Comparison of ENCODE assay signal across 19 cellular contexts in genomic region chr14:72169521-72169920, GRCh38.
DNase-seq lines count a peak whose midpoint lies in the region; ATAC-seq, FAIRE-seq and TF ChIP-seq lines count a peak whose summit lies in the region.
"Had no signal": no experiment of that assay in that cellular context is flagged by ENCODE, and none has a peak within 500 bp of the region (broad histone marks: within the 10 kb centered on the region; RNA-seq: fewer than 3 reads in every experiment).

No MANE protein-coding gene starts in this region.

- no peaks in the 10 kb centered on the region for H4K20me1 ChIP-seq in HepG2 (ENCODE audit: insufficient read depth, low read length)
- no peaks in the 10 kb centered on the region for H4K20me1 ChIP-seq in IMR-90 (ENCODE audit: insufficient read depth, low read length)
- H4K20me1 ChIP-seq in GM12878 (ENCODE audit: control insufficient read depth, insufficient read depth) = no peaks in the 10 kb centered on the region

- BruUV-seq in HepG2 (replicated peaks; lab: Mats Ljungman, UMichigan) (no TSS peak), IMR-90 (replicated peaks; lab: Mats Ljungman, UMichigan) (no TSS peak), GM12878 (replicated peaks; lab: Mats Ljungman, UMichigan) (no TSS peak)

- H3K23ac ChIP-seq in IMR-90 (ENCODE audit: low read depth, low read length) = no peak overlapping the region

- H3K27ac ChIP-seq in HepG2 (ENCODE audit: extremely low read length, insufficient read depth, low read length) (no peak overlapping the region), right lobe of liver (no peak overlapping the region), IMR-90 (ENCODE audit: insufficient read depth, low read length) (no peak overlapping the region), GM12878 (ENCODE audit: control insufficient read depth, insufficient read depth) (no peak overlapping the region)
- H3K27ac ChIP-seq: prostate gland, uterus had no signal

- H4K91ac ChIP-seq in IMR-90 (ENCODE audit: insufficient read depth, low read depth, low read length) = no peak overlapping the region

- 2% methylated on average over 3 of the region's 3 CpGs for WGBS in HepG2 (ENCODE audit: low lambda C conversion rate)
- WGBS in right lobe of liver (ENCODE audit: insufficient coverage, low coverage, low lambda C conversion rate, missing lambda C conversion rate) = 42% methylated on average over 3 of the region's 3 CpGs
- no CpG with 5 or more reads among the region's 3 CpGs for WGBS in IMR-90 (ENCODE audit: extremely low coverage in 2 of 2, insufficient read length in 1 of 2), 2 experiments
- 25% methylated on average over 3 of the region's 3 CpGs for WGBS in GM12878 (ENCODE audit: insufficient coverage, insufficient replicate concordance, low lambda C conversion rate, missing lambda C conversion rate)

- POLR2A ChIA-PET in HepG2 (lab: Yijun Ruan, JAX) (no interaction called here), IMR-90 (lab: Charles Lee; ENCODE audit: unreplicated experiment) (no interaction called here), GM12878 (lab: Charles Lee) (no interaction called here)

- H3K4ac ChIP-seq in IMR-90 (ENCODE audit: low read depth, low read length) = no peak overlapping the region

- no peak overlapping the region for H3K18ac ChIP-seq in IMR-90 (ENCODE audit: low read depth, low read length)

- no peak overlapping the region for H4K5ac ChIP-seq in IMR-90 (ENCODE audit: low read depth, low read length)

- no peak overlapping the region for H3K4me3 ChIP-seq in HepG2 (replicated peaks in 1 of 3; ENCODE audit: insufficient read depth in 1 of 3, low read depth in 2 of 3, low read length in 3 of 3)
- H3K4me3 ChIP-seq in right lobe of liver = no peak overlapping the region
- H3K4me3 ChIP-seq in IMR-90 (ENCODE audit: insufficient read depth, low read depth, low read length) = no peak overlapping the region
- no peak overlapping the region for H3K4me3 ChIP-seq in GM12878
- H3K4me3 ChIP-seq in foreskin fibroblast (ENCODE audit: low read depth in 1 of 2, low read length in 2 of 2) = no peak overlapping the region
- H3K4me3 ChIP-seq: prostate gland, uterus had no signal

- H2BK15ac ChIP-seq in IMR-90 (ENCODE audit: low read depth, low read length) = no peak overlapping the region

- H2BK5ac ChIP-seq in IMR-90 (ENCODE audit: low read depth, low read length, poor library complexity, severe bottlenecking) = no peak overlapping the region

- H3K9ac ChIP-seq in HepG2 (ENCODE audit: insufficient read depth, low read depth, low read length) (no peak overlapping the region), IMR-90 (ENCODE audit: low read depth, low read length) (no peak overlapping the region), GM12878 (ENCODE audit: control insufficient read depth, insufficient read depth, low read length) (no peak overlapping the region)

- H3K14ac ChIP-seq in IMR-90 (replicated peaks; ENCODE audit: low read depth, low read length) = no peak overlapping the region

- TF ChIP-seq CTCF in HepG2 (CRISPR knock-in tag; IDR thresholded peaks at IDR 0.05) (no peak), right lobe of liver (IDR thresholded peaks at IDR 0.05) (no peak), IMR-90 (conservative IDR thresholded peaks at IDR 0.05; ENCODE audit: low read depth, low read length) (no peak), GM12878 (IDR thresholded peaks at IDR 0.05 in 2 of 3, conservative IDR thresholded peaks at IDR 0.05 in 1 of 3; ENCODE audit: control insufficient read depth in 2 of 3, extremely low read depth in 1 of 3, insufficient read depth in 1 of 3, low read depth in 3 of 3, low read length in 3 of 3) (no peak), foreskin fibroblast (IDR thresholded peaks at IDR 0.05; ENCODE audit: low read depth, low read length) (no peak)

- DNase-seq in HepG2 (ENCODE audit: low spot score) = no peak
- DNase-seq in right lobe of liver = no peak
- DNase-seq in IMR-90 = no peak
- DNase-seq in GM12878 (ENCODE audit: low read depth, low spot score) = no peak
- DNase-seq in sciatic nerve (ENCODE audit: low spot score) = no peak
- no peak for DNase-seq in foreskin fibroblast
- DNase-seq: activated naive CD8-positive, alpha-beta T cell treated with anti-CD3 and anti-CD28 coated beads, Interleukin-2, amount 50 U/mL, for 24 hours; hypothalamus; MV-4-11; NCI-H2081 treated with DMSO at 0.1 percent for 48 hours; NCI-H69; stimulated activated CD4-positive, alpha-beta T cell treated with anti-CD3 and anti-CD28 coated beads, Interleukin-4, amount 100 ng/mL, for 4 hours; T-cell; uterus had no signal

- ATAC-seq in HepG2 (no peak), right lobe of liver (no peak), IMR-90 (ENCODE audit: low read depth) (no peak), GM12878 (peak; percentile 49), sciatic nerve (no peak), HG03039 (IDR thresholded peaks at IDR 0.05; ENCODE audit: unreplicated experiment) (no peak), GM21526 (IDR thresholded peaks at IDR 0.05; ENCODE audit: low FRiP score, unreplicated experiment) (no peak)
- ATAC-seq: activated naive CD8-positive, alpha-beta T cell treated with anti-CD3 and anti-CD28 coated beads, Interleukin-2, amount 50 U/mL, for 24 hours; T-cell had no signal

- dilution Hi-C loops in IMR-90 (cut with HindIII; ENCODE audit: low sequenced_read_pairs, unreplicated experiment) = no loop called here

- no peaks in the 10 kb centered on the region for H3K9me1 ChIP-seq in IMR-90 (ENCODE audit: insufficient read depth, low read length)

- H4K8ac ChIP-seq in IMR-90 (ENCODE audit: low read depth in 2 of 2, low read length in 2 of 2) = no peak overlapping the region

- H2AFZ ChIP-seq in HepG2 (ENCODE audit: low read length) = no peak overlapping the region
- no peak overlapping the region for H2AFZ ChIP-seq in IMR-90 (replicated peaks; ENCODE audit: low read length, poor library complexity)
- H2AFZ ChIP-seq in GM12878 (ENCODE audit: control insufficient read depth, low read depth, low read length) = no peak overlapping the region

- no peak overlapping the region for H2BK20ac ChIP-seq in IMR-90 (ENCODE audit: low read depth, low read length)

- SMC1A ChIA-PET in GM12878 (lab: Charles Lee; ENCODE audit: uncharacterized antibody, unreplicated experiment) = interaction anchor here (1.1 to 6.1 kb wide), 5 partner anchors 12 to 145 kb away, joined by 3 to 38 read pairs (median 5); no protein-coding TSS in a partner anchor

- intact Hi-C loops in HepG2 (cut with micrococcal nuclease; ENCODE audit: unreplicated experiment) = no loop called here
- intact Hi-C loops in right lobe of liver (cut with DNase I) = no loop called here
- intact Hi-C loops in IMR-90 (cut with micrococcal nuclease) = no loop called here
- intact Hi-C loops in GM12878 (cut with micrococcal nuclease; ENCODE audit: unreplicated experiment) = no loop called here
- intact Hi-C loops in sciatic nerve (cut with DNase I) = no loop called here

- no peak overlapping the region for H2BK120ac ChIP-seq in IMR-90 (ENCODE audit: low read depth, low read length)

- H3K56ac ChIP-seq in IMR-90 (ENCODE audit: extremely low read depth, insufficient read depth, low read length) = no peak overlapping the region

- no peaks in the 10 kb centered on the region for H3K36me3 ChIP-seq in HepG2 (replicated peaks in 1 of 2; ENCODE audit: control insufficient read depth in 1 of 2, insufficient read depth in 2 of 2, low read length in 2 of 2)
- no peaks in the 10 kb centered on the region for H3K36me3 ChIP-seq in right lobe of liver
- no peaks in the 10 kb centered on the region for H3K36me3 ChIP-seq in IMR-90 (ENCODE audit: control insufficient read depth, insufficient read depth, low read length)
- no peaks in the 10 kb centered on the region for H3K36me3 ChIP-seq in GM12878 (ENCODE audit: control insufficient read depth in 2 of 2, insufficient read depth in 2 of 2, low read length in 1 of 2)
- H3K36me3 ChIP-seq: prostate gland, uterus had no signal

- FAIRE-seq in HepG2 (lab: Jason Lieb, UNC) (no peak), GM12878 (lab: Jason Lieb, UNC) (no peak)
- FAIRE-seq: D721Med, endothelial cell of umbilical vein had no signal

- H2AK9ac ChIP-seq in IMR-90 (replicated peaks; ENCODE audit: low read depth, low read length, poor library complexity) = no peak overlapping the region

- no peaks in the 10 kb centered on the region; a peak in 1 of 5 replicates for H3K27me3 ChIP-seq in HepG2 (ENCODE audit: control insufficient read depth in 1 of 2, insufficient read depth in 2 of 2, low read length in 2 of 2)
- no peaks in the 10 kb centered on the region for H3K27me3 ChIP-seq in right lobe of liver
- H3K27me3 ChIP-seq in IMR-90 (ENCODE audit: control insufficient read depth, insufficient read depth, low read length) = no peaks in the 10 kb centered on the region
- H3K27me3 ChIP-seq in GM12878 (replicated peaks in 1 of 2; ENCODE audit: control insufficient read depth in 2 of 2, insufficient read depth in 2 of 2, low read length in 1 of 2) = no peaks in the 10 kb centered on the region
- H3K27me3 ChIP-seq: uterus had no signal

- RAD21 ChIA-PET in GM12878 (lab: Charles Lee; ENCODE audit: unreplicated experiment) = interaction anchor here (1.4 to 1.6 kb wide), 2 partner anchors 10 to 146 kb away, joined by 3 to 7 read pairs; no protein-coding TSS in a partner anchor

- H3K9me3 ChIP-seq in HepG2 (ENCODE audit: low read length) (no peaks in the 10 kb centered on the region), right lobe of liver (no peaks in the 10 kb centered on the region), IMR-90 (ENCODE audit: control insufficient read depth, insufficient read depth, low read length) (no peaks in the 10 kb centered on the region), GM12878 (replicated peaks; ENCODE audit: control insufficient read depth, insufficient read depth, low read length) (no peaks in the 10 kb centered on the region)
- H3K9me3 ChIP-seq: prostate gland, uterus had no signal

- no peaks in the 10 kb centered on the region for H3K79me1 ChIP-seq in IMR-90 (ENCODE audit: low read depth in 1 of 2, low read length in 2 of 2)

- no peak for TF ChIP-seq EP300 in HepG2 (IDR thresholded peaks at IDR 0.05; ENCODE audit: low read depth in 2 of 2, low read length in 2 of 2)
- TF ChIP-seq EP300 in HepG2 (CRISPR knock-in tag; IDR thresholded peaks at IDR 0.05; ENCODE audit: borderline replicate concordance) = no peak
- TF ChIP-seq EP300 in GM12878 (IDR thresholded peaks at IDR 0.05; ENCODE audit: borderline replicate concordance in 1 of 2, control insufficient read depth in 1 of 2, low read depth in 2 of 2, low read length in 2 of 2) = no peak

- CTCF ChIA-PET in HepG2 (lab: Yijun Ruan, JAX; ENCODE audit: low intra/inter-chr PET ratio, low total read pairs) = no interaction called here
- CTCF ChIA-PET in IMR-90 (lab: Yijun Ruan, JAX) = interaction anchor here (0.7 kb wide), 1 partner anchor 196 kb away, joined by 3 read pairs; no protein-coding TSS in a partner anchor
- CTCF ChIA-PET in GM12878 (lab: Yijun Ruan, JAX) = interaction anchor here (3.7 kb wide), 1 partner anchor 65 kb away, joined by 16 read pairs; no protein-coding TSS in a partner anchor

- H3K4me1 ChIP-seq in HepG2 (ENCODE audit: insufficient read depth, low read length) (no peaks in the 10 kb centered on the region), right lobe of liver (no peaks in the 10 kb centered on the region), IMR-90 (ENCODE audit: control insufficient read depth, insufficient read depth, low read length) (no peaks in the 10 kb centered on the region), GM12878 (ENCODE audit: control insufficient read depth, insufficient read depth, low read length) (no peaks in the 10 kb centered on the region)
- H3K4me1 ChIP-seq: prostate gland, uterus had no signal

- no peak overlapping the region for H2AK5ac ChIP-seq in IMR-90 (ENCODE audit: low read depth, low read length)

- in situ Hi-C loops in HepG2 (cut with HindIII; ENCODE audit: extremely low pct_ligation_motif_present, low pct_unique_long_range_greater_than_20kb) = no loop called here
- in situ Hi-C loops in IMR-90 (cut with MboI; ENCODE audit: low sequenced_read_pairs) = no loop called here
- in situ Hi-C loops in GM12878 (cut with MboI) = no loop called here

- TF ChIP-seq RAD21 in HepG2 (CRISPR knock-in tag; IDR thresholded peaks at IDR 0.05) (no peak), IMR-90 (IDR thresholded peaks at IDR 0.05; ENCODE audit: low read length) (no peak), GM12878 (IDR thresholded peaks at IDR 0.05; ENCODE audit: insufficient read depth, low read depth, low read length) (no peak)

- TF ChIP-seq POLR2A in HepG2 (IDR thresholded peaks at IDR 0.05; ENCODE audit: insufficient read depth in 1 of 2, low read depth in 2 of 2, low read length in 2 of 2) (no peak), right lobe of liver (IDR thresholded peaks at IDR 0.05) (no peak), IMR-90 (IDR thresholded peaks at IDR 0.05; ENCODE audit: low read depth, low read length) (no peak), GM12878 (IDR thresholded peaks at IDR 0.05; ENCODE audit: low read depth, low read length) (no peak)

- H3K79me2 ChIP-seq in HepG2 (ENCODE audit: insufficient read depth, low read length) = no peaks in the 10 kb centered on the region
- no peaks in the 10 kb centered on the region for H3K79me2 ChIP-seq in GM12878 (ENCODE audit: control insufficient read depth, insufficient read depth, low read length)

- no peak overlapping the region for H3K4me2 ChIP-seq in HepG2 (ENCODE audit: low read depth, low read length)
- no peak overlapping the region for H3K4me2 ChIP-seq in IMR-90 (ENCODE audit: low read depth, low read length)
- H3K4me2 ChIP-seq in GM12878 (ENCODE audit: control insufficient read depth, insufficient read depth) = no peak overlapping the region

Comparison
In these comparisons a context has a peak if more than half of its experiments do, and no peak if none do; other contexts are left out.
1. Of the 75 proteins assayed by ChIP-seq in both HepG2 and GM12878: peak only in HepG2: none; only in GM12878: ATF3, HCFC1, RAD51, USF2 and YY1; in both: none; in neither: 70.